24 cellular contexts compared by ENCODE assay signal in genomic region chrX:31376408-31376807, GRCh38.
"Had no signal": no experiment of that assay in that cellular context is flagged by ENCODE, and none has a peak within 500 bp of the region (broad histone marks: within the 10 kb centered on the region; RNA-seq: fewer than 3 reads in every experiment).

No MANE protein-coding gene starts in this region.

- H3K9me3 ChIP-seq: gastroesophageal sphincter, right atrium auricular region, suprapubic skin, tibial artery had no signal

- H3K4me3 ChIP-seq: coronary artery, dorsolateral prefrontal cortex, gastroesophageal sphincter, hepatocyte, right atrium auricular region, suprapubic skin, tibial artery had no signal

- H3K4me1 ChIP-seq: gastroesophageal sphincter, parathyroid adenoma, right atrium auricular region, suprapubic skin, tibial artery had no signal

- H3K36me3 ChIP-seq: gastroesophageal sphincter, right atrium auricular region, suprapubic skin, tibial artery had no signal

- DNase-seq: activated CD4-positive, alpha-beta memory T cell treated with anti-CD3 and anti-CD28 coated beads, Interleukin-2, amount 10 ng/mL, durations not matched to agents 7 days and 5 days; activated CD4-positive, alpha-beta T cell treated with anti-CD3 and anti-CD28 coated beads for 1 hour; activated CD4-positive, alpha-beta T cell treated with anti-CD3 and anti-CD28 coated beads, Interleukin-2, amount 10 ng/mL, durations not matched to agents 7 days and 5 days; activated CD8-positive, alpha-beta memory T cell treated with anti-CD3 and anti-CD28 coated beads, Interleukin-2, amount 50 U/mL, for 48 hours; activated gamma-delta T cell treated with Interleukin-2 at 50 U/mL for 16 hours; activated naive CD4-positive, alpha-beta T cell treated with anti-CD3 and anti-CD28 coated beads, Interleukin-2, amount 50 U/mL, for 16 hours; activated T-cell treated with anti-CD3 and anti-CD28 coated beads, Interleukin-2, amount 50 U/mL, for 24 hours; dorsolateral prefrontal cortex; effector memory CD4-positive, alpha-beta T cell; immature natural killer cell; kidney; left colon; naive thymus-derived CD8-positive, alpha-beta T cell; stimulated activated CD4-positive, alpha-beta T cell treated with anti-CD3 and anti-CD28 coated beads, Interleukin-15, amount 100 ng/mL, for 24 hours; stimulated activated CD4-positive, alpha-beta T cell treated with anti-CD3 and anti-CD28 coated beads, Interleukin-2, amount 100 ng/mL, for 24 hours; stimulated activated naive CD4-positive, alpha-beta T cell; tibial artery had no signal

- H3K27me3 ChIP-seq: gastroesophageal sphincter, hepatocyte, right atrium auricular region, suprapubic skin, tibial artery had no signal

- FAIRE-seq: kidney, TTC549 had no signal

- H3K27ac ChIP-seq: coronary artery, dorsolateral prefrontal cortex, gastroesophageal sphincter, hepatocyte, parathyroid adenoma, right atrium auricular region, suprapubic skin, tibial artery had no signal
